In the genomic region with DNA sequence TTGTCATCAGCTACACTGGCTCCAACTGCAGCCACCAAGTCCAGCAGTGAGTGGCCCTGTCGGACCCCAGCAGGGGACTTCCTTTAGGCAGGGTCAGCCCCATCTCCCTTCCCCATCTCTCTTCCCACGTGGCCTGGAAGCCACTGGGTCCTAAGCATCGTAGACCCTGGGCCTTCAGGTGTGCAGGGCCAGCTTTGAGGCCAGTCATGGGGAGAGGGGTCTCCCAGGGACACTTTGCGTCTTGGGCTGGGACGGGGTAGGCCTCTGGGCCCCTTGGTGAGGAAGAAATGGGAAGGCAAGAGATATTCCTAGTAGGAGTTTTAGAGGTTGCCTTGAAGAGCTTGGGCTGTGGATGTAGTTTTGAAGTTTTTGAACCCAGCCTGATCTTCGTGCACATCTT, we compare ENCODE assay signal across 21 cellular contexts. TPM values are rescaled to one million over a fixed set of nuclear protein-coding genes. Genes with fewer than 3 reads are reported as not detected.
"Had no signal": no experiment of that assay in that cellular context is flagged by ENCODE, and none has a peak within 500 bp of the region (broad histone marks: within the 10 kb centered on the region; RNA-seq: fewer than 3 reads in every experiment).

No MANE protein-coding gene starts in this region.

- H3K36me3 ChIP-seq: ovary, uterus had no signal

- ATAC-seq: gastrocnemius medialis; heart right ventricle; left lobe of liver; mucosa of descending colon; naive thymus-derived CD8-positive, alpha-beta T cell; stimulated activated naive CD8-positive, alpha-beta T cell treated with anti-CD3 and anti-CD28 coated beads, Interleukin-15, Interleukin-2, amounts not matched to agents 100 U/mL and 50 U/mL, for 24 hours had no signal

- H3K9me3 ChIP-seq: esophagus muscularis mucosa, gastrocnemius medialis, heart right ventricle, mucosa of descending colon, ovary, suprapubic skin, tibial artery, upper lobe of left lung, uterus had no signal

- H3K27ac ChIP-seq: epithelial cell of prostate, gastrocnemius medialis, ovary, suprapubic skin, tibial artery, upper lobe of left lung, uterus had no signal

- H3K27me3 ChIP-seq: esophagus muscularis mucosa, gastrocnemius medialis, heart right ventricle, ovary, suprapubic skin, tibial artery, upper lobe of left lung, uterus had no signal

- H3K4me1 ChIP-seq: suprapubic skin, tibial artery, uterus had no signal

- H3K4me3 ChIP-seq: esophagus muscularis mucosa, gastrocnemius medialis, heart right ventricle, mucosa of descending colon, ovary, suprapubic skin, tibial artery, upper lobe of left lung, uterus had no signal

- DNase-seq: effector CD8-positive, alpha-beta T cell; gastrocnemius medialis; heart right ventricle; hypothalamus; islet precursor cell; mammary epithelial cell; mucosa of descending colon; naive thymus-derived CD8-positive, alpha-beta T cell; ovary; small intestine; stimulated activated CD4-positive, alpha-beta T cell treated with anti-CD3 and anti-CD28 coated beads, Interleukin-12 subunit alpha, Interleukin-12 subunit beta, amount 100 ng/mL, for 4 hours; stimulated activated naive CD8-positive, alpha-beta T cell treated with anti-CD3 and anti-CD28 coated beads, Interleukin-15, Interleukin-2, amounts not matched to agents 100 U/mL and 50 U/mL, for 24 hours; tibial artery; upper lobe of left lung; uterus had no signal

RNA-seq across cellular contexts. Expression of a gene that starts 55.9 kb away (rescaled TPM):
- total RNA-seq: dermis microvascular lymphatic vessel endothelial cell; mammary epithelial cell; naive thymus-derived CD8-positive, alpha-beta T cell had no signal
- polyA plus RNA-seq: naive thymus-derived CD8-positive, alpha-beta T cell; neural cell had no signal
